14 cellular contexts compared by ENCODE assay signal in the genomic region with DNA sequence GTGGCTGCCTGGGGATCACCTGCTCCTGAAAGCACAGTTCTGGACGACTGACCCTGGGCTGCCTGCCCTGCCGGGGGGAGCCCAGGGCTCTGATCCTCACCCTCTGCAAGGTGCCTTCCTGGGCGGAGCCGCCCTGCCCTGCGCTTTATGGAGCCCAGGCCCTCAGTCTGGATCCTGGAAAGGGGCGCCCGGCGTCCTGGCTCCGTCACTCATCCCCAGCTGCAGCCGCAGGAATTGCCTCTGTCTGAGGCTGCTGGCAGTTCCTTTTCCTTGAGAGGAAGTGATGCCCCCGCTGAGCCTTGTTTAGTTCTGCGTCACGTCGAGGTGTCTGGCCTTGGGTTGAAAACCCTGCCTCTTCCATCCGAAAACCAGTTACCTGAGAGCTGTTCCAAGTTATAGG. TPM values are rescaled to one million over a fixed set of nuclear protein-coding genes. Genes with fewer than 3 reads are reported as not detected.
DNase-seq lines count a peak whose midpoint lies in the region; ATAC-seq and TF ChIP-seq lines count a peak whose summit lies in the region.
"Had no signal": no experiment of that assay in that cellular context is flagged by ENCODE, and none has a peak within 500 bp of the region (broad histone marks: within the 10 kb centered on the region; RNA-seq: fewer than 3 reads in every experiment).

No MANE protein-coding gene starts in this region.

- TF ChIP-seq CTCF in 22Rv1 (IDR thresholded peaks at IDR 0.05) (no peak), esophagus squamous epithelium (IDR thresholded peaks at IDR 0.05) (no peak), WERI-Rb-1 (IDR thresholded peaks at IDR 0.05; ENCODE audit: low read depth, low read length) (no peak)

- H3K36me3 ChIP-seq in NT2/D1 (ENCODE audit: insufficient read depth, insufficient read length, low read length) = peaks cover 21% of the 10 kb centered on the region
- H3K36me3 ChIP-seq in esophagus squamous epithelium = peaks cover 15 to 39% (median 22%) of the 10 kb centered on the region in 3 donors
- peaks cover 19% of the 10 kb centered on the region for H3K36me3 ChIP-seq in WERI-Rb-1

- peak overlapping the region; percentile 0 for H3K4me3 ChIP-seq in NT2/D1 (ENCODE audit: insufficient read length, low read depth)
- H3K4me3 ChIP-seq in esophagus squamous epithelium = no peak overlapping the region
- H3K4me3 ChIP-seq in WERI-Rb-1 (ENCODE audit: low read depth, low read length) = no peak overlapping the region
- H3K4me3 ChIP-seq: testis had no signal

- peaks cover 19% of the 10 kb centered on the region for H3K27me3 ChIP-seq in NT2/D1 (ENCODE audit: insufficient read depth, insufficient read length)
- H3K27me3 ChIP-seq in esophagus squamous epithelium = no peaks in the 10 kb centered on the region
- H3K27me3 ChIP-seq in WERI-Rb-1 (ENCODE audit: insufficient read depth, low read depth, severe bottlenecking) = no peaks in the 10 kb centered on the region
- H3K27me3 ChIP-seq: testis had no signal

- ATAC-seq in HG03442 (IDR thresholded peaks at IDR 0.05; ENCODE audit: unreplicated experiment) = no peak
- ATAC-seq: SK-N-SH treated with all-trans-retinoic acid at 6 μM for 48 hours had no signal

- peaks cover 54% of the 10 kb centered on the region for H3K4me1 ChIP-seq in NT2/D1 (ENCODE audit: insufficient read depth, insufficient read length)
- peaks cover 54 to 77% (median 58%) of the 10 kb centered on the region in 3 donors for H3K4me1 ChIP-seq in esophagus squamous epithelium

- no peak for DNase-seq in NT2/D1 (ENCODE audit: low read depth, low spot score)
- DNase-seq in esophagus squamous epithelium (lab: John Stamatoyannopoulos, UW) = no peak
- DNase-seq in posterior vena cava (ENCODE audit: low spot score) = peak; percentile 84
- no peak for DNase-seq in WERI-Rb-1
- DNase-seq in activated T-cell treated with anti-CD3 and anti-CD28 coated beads for 4 hours = no peak
- no peak for DNase-seq in HUDEP-2 (lab: John Stamatoyannopoulos, UW; ENCODE audit: unreplicated experiment in 76 of 76)
- DNase-seq: activated B cell treated with CpG ODN at 0.5 μM for 24 hours, H7, NCI-H1436, NCI-H82, testis had no signal

- H3K9me3 ChIP-seq in NT2/D1 (ENCODE audit: insufficient read depth, low read length) (no peaks in the 10 kb centered on the region), esophagus squamous epithelium (no peaks in the 10 kb centered on the region), WERI-Rb-1 (ENCODE audit: severe bottlenecking) (no peaks in the 10 kb centered on the region)
- H3K9me3 ChIP-seq: testis had no signal

- TF ChIP-seq POLR2A in esophagus squamous epithelium (IDR thresholded peaks at IDR 0.05) = no peak

- intact Hi-C loops in esophagus squamous epithelium (cut with DNase I) (no loop called here), posterior vena cava (cut with DNase I) (no loop called here)

- 81% methylated on average over 9 of the region's 15 CpGs; no CpG with 5 or more reads in 1 of the 2 donors for WGBS in esophagus squamous epithelium, 2 donors

- peak overlapping the region; percentile 93 for H3K27ac ChIP-seq in 22Rv1
- peak overlapping the region; percentile 11 to 99 (median 96) for H3K27ac ChIP-seq in esophagus squamous epithelium
- no peak overlapping the region for H3K27ac ChIP-seq in WERI-Rb-1

- no peak overlapping the region for H3K9ac ChIP-seq in NT2/D1 (ENCODE audit: insufficient read length, low read depth)

RNA-seq across cellular contexts. Expression of a gene that starts 5.2 kb away (rescaled TPM):
- total RNA-seq in esophagus squamous epithelium = 10 to 100 TPM; 11.3 to 26.9 (median 18.9) TPM
- 100 to 1,000 TPM in 1 of 2 donors, 10 to 100 TPM in 1; 49.4 to 138 TPM for total RNA-seq in posterior vena cava

RNA-seq across cellular contexts. Expression of a gene that starts 20.3 kb away (rescaled TPM):
- 100 to 1,000 TPM in 2 of 4 donors, 10 to 100 TPM in 2; 56.7 to 204 (median 98.9) TPM for total RNA-seq in esophagus squamous epithelium
- not detected for total RNA-seq in posterior vena cava
- total RNA-seq: activated B cell treated with CpG ODN at 0.5 μM for 24 hours had no signal

RNA-seq across cellular contexts. Expression of a gene that starts 31.5 kb away (rescaled TPM):
- total RNA-seq in esophagus squamous epithelium (10 to 100 TPM; 27.8 to 45.3 (median 36.6) TPM), posterior vena cava (10 to 100 TPM; 50.3 to 55.1 TPM)

RNA-seq across cellular contexts. Expression of a gene that starts 34.1 kb away (rescaled TPM):
- total RNA-seq in esophagus squamous epithelium (10 to 100 TPM; 44.5 to 63.6 (median 47.4) TPM), posterior vena cava (10 to 100 TPM; 13.9 to 19.0 TPM)

Comparison
In these comparisons a context has a peak if more than half of its experiments do, and no peak if none do; other contexts are left out.
1. RNA of a gene that starts 20.3 kb away (total RNA-seq): 56.7 to 204 TPM in esophagus squamous epithelium; not detected in posterior vena cava; every median in the first group is over 10 times any median in the second.